ENCODE assay signal across 19 cellular contexts in genomic region chr14:68172216-68172615, GRCh38.
A peak's percentile ranks its signal among the peaks of the same experiment; 100 is the strongest.
DNase-seq lines count a peak whose midpoint lies in the region; ATAC-seq and TF ChIP-seq lines count a peak whose summit lies in the region.
"Had no signal": no experiment of that assay in that cellular context is flagged by ENCODE, and none has a peak within 500 bp of the region (broad histone marks: within the 10 kb centered on the region; RNA-seq: fewer than 3 reads in every experiment).

No MANE protein-coding gene starts in this region.

- no peaks in the 10 kb centered on the region for H3K27me3 ChIP-seq in PC-3 (ENCODE audit: low read length)
- H3K27me3 ChIP-seq: cardiac muscle cell, right atrium auricular region had no signal

- POLR2A ChIA-PET in PC-3 (lab: Charles Lee; ENCODE audit: unreplicated experiment) = interaction anchor here (0.6 kb wide), 4 partner anchors 40 to 621 kb away, joined by 3 to 10 read pairs (median 4); partner anchors contain the start of gene ZFP36L1

- H3K4me1 ChIP-seq in PC-3 (ENCODE audit: insufficient read depth, low read length) = peaks cover 45% of the 10 kb centered on the region
- H3K4me1 ChIP-seq: BE2C, left ventricle myocardium inferior, right atrium auricular region had no signal

- peak overlapping the region; percentile 69 for H3K27ac ChIP-seq in PC-3 (ENCODE audit: low read length)
- H3K27ac ChIP-seq: cardiac muscle cell, left ventricle myocardium inferior, right atrium auricular region had no signal

- H3K4me3 Mint-ChIP-seq in mesothelial cell of epicardium = no peak overlapping the region
- peak overlapping the region; percentile 21 for H3K4me3 Mint-ChIP-seq in type B pancreatic cell
- H3K4me3 Mint-ChIP-seq: activated CD4-positive, alpha-beta memory T cell treated with anti-CD3 and anti-CD28 coated beads for 36 hours; activated naive CD8-positive, alpha-beta T cell treated with anti-CD3 and anti-CD28 coated beads, Interleukin-2, amount 10 ng/mL, durations not matched to agents 7 days and 5 days; activated T-cell treated with anti-CD3 and anti-CD28 coated beads, Interleukin-2, amount 50 U/mL, for 4 hours had no signal

- TSS peak; percentile 75 for BruUV-seq in PC-3 (replicated peaks; lab: Mats Ljungman, UMichigan)

- no peaks in the 10 kb centered on the region for H3K9me2 ChIP-seq in PC-3 (replicated peaks; ENCODE audit: low read length)

- no peaks in the 10 kb centered on the region for H3K9me3 ChIP-seq in PC-3 (ENCODE audit: low read length)
- H3K9me3 ChIP-seq: BE2C, left ventricle myocardium inferior, right atrium auricular region had no signal

- H3F3A ChIP-seq in PC-3 (ENCODE audit: low read length, unreplicated experiment) = peaks cover 13% of the 10 kb centered on the region

- no peaks in the 10 kb centered on the region for H3K27me3 Mint-ChIP-seq in mesothelial cell of epicardium (ENCODE audit: low read depth)
- H3K27me3 Mint-ChIP-seq in type B pancreatic cell = no peaks in the 10 kb centered on the region
- H3K27me3 Mint-ChIP-seq: activated CD4-positive, alpha-beta memory T cell treated with anti-CD3 and anti-CD28 coated beads for 36 hours; activated naive CD8-positive, alpha-beta T cell treated with anti-CD3 and anti-CD28 coated beads, Interleukin-2, amount 10 ng/mL, durations not matched to agents 7 days and 5 days had no signal

- intact Hi-C loops in PC-3 (cut with micrococcal nuclease) = loop anchor here (1.0 to 2.0 kb wide), 2 partner anchors 32 to 61 kb away; no protein-coding TSS in a partner anchor

- H3K9ac ChIP-seq in PC-3 (ENCODE audit: low read length) = peak overlapping the region; percentile 15

- DNase-seq in PC-3 (peak; percentile 63), mesothelial cell of epicardium (ENCODE audit: low spot score in 2 of 2, unreplicated experiment in 2 of 2) (no peak), type B pancreatic cell (ENCODE audit: extremely low spot score, unreplicated experiment) (no peak), omental fat pad (ENCODE audit: low spot score) (no peak)
- no peak for DNase-seq in activated naive CD4-positive, alpha-beta T cell treated with anti-CD3 and anti-CD28 coated beads, Interleukin-2, amount 50 U/mL, for 16 hours
- no peak for DNase-seq in activated CD4-positive, CD25-positive, alpha-beta regulatory T cell (lab: John Stamatoyannopoulos, UW)
- DNase-seq: activated CD4-positive, alpha-beta memory T cell treated with anti-CD3 and anti-CD28 coated beads for 36 hours; activated naive CD8-positive, alpha-beta T cell treated with anti-CD3 and anti-CD28 coated beads, Interleukin-2, amount 10 ng/mL, durations not matched to agents 7 days and 5 days; activated T-cell treated with anti-CD3 and anti-CD28 coated beads, Interleukin-2, amount 50 U/mL, for 4 hours; BE2C; effector CD4-positive, alpha-beta T cell; left ventricle myocardium inferior; MV-4-11; NCI-H2029; NCI-H510A had no signal

- H3K36me3 ChIP-seq in PC-3 (ENCODE audit: low read depth, low read length) = no peaks in the 10 kb centered on the region
- H3K36me3 ChIP-seq: BE2C, cardiac muscle cell, left ventricle myocardium inferior, right atrium auricular region had no signal

- peak overlapping the region; percentile 66 for H3K4me2 ChIP-seq in PC-3 (ENCODE audit: low read length)

- no peaks in the 10 kb centered on the region for H3K79me2 ChIP-seq in PC-3 (ENCODE audit: low read length)

- H3K4me3 ChIP-seq in PC-3 (ENCODE audit: low read length) = 0 out of 2 replicates have a peak overlapping the region, but pooled peaks have one; percentile 1
- H3K4me3 ChIP-seq: cardiac muscle cell, left ventricle myocardium inferior, right atrium auricular region had no signal

- ATAC-seq in PC-3 = peak; percentile 58
- ATAC-seq in esophagus mucosa = peak; percentile 41
- ATAC-seq in omental fat pad (ENCODE audit: low FRiP score) = no peak
- ATAC-seq in HG02852 (IDR thresholded peaks at IDR 0.05; ENCODE audit: unreplicated experiment) = no peak
- ATAC-seq: activated T-cell treated with anti-CD3 and anti-CD28 coated beads, Interleukin-2, amount 50 U/mL, for 4 hours had no signal

- CTCF ChIA-PET in PC-3 (lab: Charles Lee) = interaction anchor here (0.6 kb wide), 1 partner anchor 75 kb away, joined by 3 read pairs; no protein-coding TSS in a partner anchor

- H3K36me3 Mint-ChIP-seq in mesothelial cell of epicardium (peaks cover 3% of the 10 kb centered on the region), type B pancreatic cell (peaks cover 13% of the 10 kb centered on the region)
- H3K36me3 Mint-ChIP-seq: activated CD4-positive, alpha-beta memory T cell treated with anti-CD3 and anti-CD28 coated beads for 36 hours had no signal

- no peaks in the 10 kb centered on the region for H3K9me3 Mint-ChIP-seq in mesothelial cell of epicardium
- peaks cover 12% of the 10 kb centered on the region for H3K9me3 Mint-ChIP-seq in type B pancreatic cell
- H3K9me3 Mint-ChIP-seq: activated CD4-positive, alpha-beta memory T cell treated with anti-CD3 and anti-CD28 coated beads for 36 hours; activated T-cell treated with anti-CD3 and anti-CD28 coated beads, Interleukin-2, amount 50 U/mL, for 4 hours had no signal

- TF ChIP-seq CTCF in PC-3 (conservative IDR thresholded peaks at IDR 0.05; ENCODE audit: low read depth, low read length) (no peak), mesothelial cell of epicardium (IDR thresholded peaks at IDR 0.05; ENCODE audit: unreplicated experiment) (no peak), type B pancreatic cell (conservative IDR thresholded peaks at IDR 0.05) (no peak), omental fat pad (IDR thresholded peaks at IDR 0.05) (no peak)

- H2AFZ ChIP-seq in PC-3 (ENCODE audit: low read length) = 0 out of 2 replicates have a peak overlapping the region, but pooled peaks have one; percentile 1

- no peaks in the 10 kb centered on the region for H4K20me1 ChIP-seq in PC-3 (ENCODE audit: low read length)

- peak overlapping the region; percentile 91 for H3K27ac Mint-ChIP-seq in mesothelial cell of epicardium
- H3K27ac Mint-ChIP-seq in type B pancreatic cell = peak overlapping the region; percentile 47
- H3K27ac Mint-ChIP-seq: activated CD4-positive, alpha-beta memory T cell treated with anti-CD3 and anti-CD28 coated beads for 36 hours; activated naive CD8-positive, alpha-beta T cell treated with anti-CD3 and anti-CD28 coated beads, Interleukin-2, amount 10 ng/mL, durations not matched to agents 7 days and 5 days had no signal

- H3K4me1 Mint-ChIP-seq in mesothelial cell of epicardium (peaks cover 74% of the 10 kb centered on the region), type B pancreatic cell (ENCODE audit: unreplicated experiment) (peaks cover 51% of the 10 kb centered on the region)
- H3K4me1 Mint-ChIP-seq: activated naive CD8-positive, alpha-beta T cell treated with anti-CD3 and anti-CD28 coated beads, Interleukin-2, amount 10 ng/mL, durations not matched to agents 7 days and 5 days had no signal

Comparison
In these comparisons a context has a peak if more than half of its experiments do, and no peak if none do; other contexts are left out.
1. ATAC-seq: peak in PC-3 (single experiment) and esophagus mucosa (single experiment); none in omental fat pad (single experiment) and HG02852 (single experiment).